In genomic region chr10:12221323-12222298, GRCh38 we compare ENCODE assay signal across 11 cellular contexts. TPM values are rescaled to one million over a fixed set of nuclear protein-coding genes. Genes with fewer than 3 reads are reported as not detected.
DNase-seq lines count a peak whose midpoint lies in the region; ATAC-seq, FAIRE-seq and TF ChIP-seq lines count a peak whose summit lies in the region.
"Had no signal": no experiment of that assay in that cellular context is flagged by ENCODE, and none has a peak within 500 bp of the region (broad histone marks: within the 10 kb centered on the region; RNA-seq: fewer than 3 reads in every experiment).

No MANE protein-coding gene starts in this region.

- no peak overlapping the region for H3K4me3 Mint-ChIP-seq in activated T-helper 17 cell treated with anti-CD3 and anti-CD28 coated beads, Interleukin-2, amount 50 U/mL, for 72 hours
- H3K4me3 Mint-ChIP-seq: nephron had no signal

- no peak for FAIRE-seq in H54 (lab: Jason Lieb, UNC)

- H3K4me1 Mint-ChIP-seq in activated T-helper 17 cell treated with anti-CD3 and anti-CD28 coated beads, Interleukin-2, amount 50 U/mL, for 72 hours: peaks cover 13% of the 10 kb centered on the region
- H3K4me1 Mint-ChIP-seq: nephron had no signal

- H3K27me3 Mint-ChIP-seq in activated T-helper 17 cell treated with anti-CD3 and anti-CD28 coated beads, Interleukin-2, amount 50 U/mL, for 72 hours: no peaks in the 10 kb centered on the region

- H3K4me3 ChIP-seq in ACC112 (ENCODE audit: low read depth, low read length) (no peak overlapping the region), WERI-Rb-1 (ENCODE audit: low read depth, low read length) (no peak overlapping the region)
- H3K4me3 ChIP-seq: gastrocnemius medialis had no signal

- no peaks in the 10 kb centered on the region for H3K9me3 Mint-ChIP-seq in activated T-helper 17 cell treated with anti-CD3 and anti-CD28 coated beads, Interleukin-2, amount 50 U/mL, for 72 hours

- peak overlapping the region; percentile 59 for H3K27ac Mint-ChIP-seq in activated T-helper 17 cell treated with anti-CD3 and anti-CD28 coated beads, Interleukin-2, amount 50 U/mL, for 72 hours

- TF ChIP-seq POLR2A in H54 (IDR thresholded peaks at IDR 0.05; ENCODE audit: low read depth, low read length): no peak

- DNase-seq in H54 (ENCODE audit: insufficient read length, low spot score): peak; percentile 37
- DNase-seq in head of caudate nucleus: peak in 25 of 42 donors; percentile 15 to 77 (median 44)
- DNase-seq in DMS79 (lab: John Stamatoyannopoulos, UW): no peak
- DNase-seq in CD1c-positive myeloid dendritic cell (ENCODE audit: extremely low spot score): no peak
- DNase-seq in WERI-Rb-1: no peak
- no peak for DNase-seq in NCI-H1930 (lab: John Stamatoyannopoulos, UW)
- DNase-seq: gastrocnemius medialis, NCI-H2081 had no signal

- H3K9me3 ChIP-seq in WERI-Rb-1 (ENCODE audit: severe bottlenecking): no peaks in the 10 kb centered on the region
- H3K9me3 ChIP-seq: gastrocnemius medialis had no signal

- peak overlapping the region; percentile 72 for H3K27ac ChIP-seq in ACC112 (ENCODE audit: low read depth, low read length)
- no peak overlapping the region for H3K27ac ChIP-seq in WERI-Rb-1
- H3K27ac ChIP-seq: gastrocnemius medialis had no signal

- no peak for ATAC-seq in activated T-helper 17 cell treated with anti-CD3 and anti-CD28 coated beads, Interleukin-2, amount 50 U/mL, for 72 hours (replicated peaks)
- ATAC-seq: gastrocnemius medialis had no signal

- H3K79me2 ChIP-seq in ACC112 (ENCODE audit: control insufficient read depth, insufficient read depth, low read length, unreplicated experiment): peaks cover 34% of the 10 kb centered on the region

- peaks cover 21% of the 10 kb centered on the region for H3K4me1 ChIP-seq in ACC112 (ENCODE audit: control insufficient read depth, insufficient read depth, low read length, unreplicated experiment)

- no peaks in the 10 kb centered on the region for H3K27me3 ChIP-seq in ACC112 (ENCODE audit: insufficient read depth, low read length)
- no peaks in the 10 kb centered on the region for H3K27me3 ChIP-seq in WERI-Rb-1 (ENCODE audit: insufficient read depth, low read depth, severe bottlenecking)
- H3K27me3 ChIP-seq: gastrocnemius medialis had no signal

- no peak overlapping the region for H2AFZ ChIP-seq in ACC112 (ENCODE audit: low read length, unreplicated experiment)

- H3K36me3 Mint-ChIP-seq in activated T-helper 17 cell treated with anti-CD3 and anti-CD28 coated beads, Interleukin-2, amount 50 U/mL, for 72 hours (ENCODE audit: low read depth): peaks cover 96% of the 10 kb centered on the region

- H3K36me3 ChIP-seq in ACC112 (ENCODE audit: insufficient read depth, low read length): peaks cover 21% of the 10 kb centered on the region
- H3K36me3 ChIP-seq in WERI-Rb-1: peaks cover 6% of the 10 kb centered on the region

- intact Hi-C loops in head of caudate nucleus (cut with DNase I): no loop called here

- TF ChIP-seq CTCF in WERI-Rb-1 (IDR thresholded peaks at IDR 0.05; ENCODE audit: low read depth, low read length): no peak

RNA-seq across cellular contexts. Expression of gene CDC123, which starts 25.6 kb away (rescaled TPM):
- total RNA-seq in activated T-helper 17 cell treated with anti-CD3 and anti-CD28 coated beads, Interleukin-2, amount 50 U/mL, for 72 hours: 100 to 1,000 TPM in 1 of 2 donors, 10 to 100 TPM in 1; 93.8 to 202 TPM

RNA-seq across cellular contexts. Expression of gene NUDT5, which starts 25.9 kb away (rescaled TPM):
- 100 to 1,000 TPM in 1 of 2 donors, 10 to 100 TPM in 1; 99.1 to 139 TPM for total RNA-seq in activated T-helper 17 cell treated with anti-CD3 and anti-CD28 coated beads, Interleukin-2, amount 50 U/mL, for 72 hours

Comparison
In these comparisons a context has a peak if more than half of its experiments do, and no peak if none do; other contexts are left out.
1. DNase-seq: peak in H54 (single experiment) and head of caudate nucleus (25 of 42); none in DMS79 (single experiment), CD1c-positive myeloid dendritic cell (single experiment), WERI-Rb-1 (single experiment) and NCI-H1930 (0 of 2).